Comparison of ENCODE assay signal across 18 cellular contexts in genomic region chr10:47061776-47062175, GRCh38.
DNase-seq lines count a peak whose midpoint lies in the region; ATAC-seq and TF ChIP-seq lines count a peak whose summit lies in the region.
"Had no signal": no experiment of that assay in that cellular context is flagged by ENCODE, and none has a peak within 500 bp of the region (broad histone marks: within the 10 kb centered on the region; RNA-seq: fewer than 3 reads in every experiment).

No MANE protein-coding gene starts in this region.

- H2BK5ac ChIP-seq in IMR-90 (ENCODE audit: low read depth, low read length, poor library complexity, severe bottlenecking), result no peak overlapping the region

- ATAC-seq in IMR-90 (ENCODE audit: low read depth) (no peak), sciatic nerve (no peak), WTC11 (no peak), GM21390 (IDR thresholded peaks at IDR 0.05; ENCODE audit: unreplicated experiment) (no peak)

- no peak overlapping the region for H4K8ac ChIP-seq in IMR-90 (ENCODE audit: low read depth in 2 of 2, low read length in 2 of 2)

- H2AFZ ChIP-seq in IMR-90 (replicated peaks; ENCODE audit: low read length, poor library complexity), result no peak overlapping the region
- H2AFZ ChIP-seq: GM23248 had no signal

- H3K4me1 Mint-ChIP-seq in osteocyte (ENCODE audit: unreplicated experiment) (no peaks in the 10 kb centered on the region), WTC11 (no peaks in the 10 kb centered on the region)
- H3K4me1 Mint-ChIP-seq: CD14-positive monocyte had no signal

- POLR2A ChIA-PET in IMR-90 (lab: Charles Lee; ENCODE audit: unreplicated experiment), result no interaction called here
- POLR2A ChIA-PET in WTC11 (lab: Charles Lee), result no interaction called here

- H3K36me3 ChIP-seq in IMR-90 (ENCODE audit: control insufficient read depth, insufficient read depth, low read length) (no peaks in the 10 kb centered on the region), ascending aorta (no peaks in the 10 kb centered on the region), tibial artery (no peaks in the 10 kb centered on the region), suprapubic skin (no peaks in the 10 kb centered on the region)
- H3K36me3 ChIP-seq: BLaER1, HAP-1 had no signal

- H3K79me1 ChIP-seq in IMR-90 (ENCODE audit: low read depth in 1 of 2, low read length in 2 of 2), result no peaks in the 10 kb centered on the region

- H3K27me3 Mint-ChIP-seq in osteocyte (ENCODE audit: unreplicated experiment), result peaks cover 12% of the 10 kb centered on the region
- H3K27me3 Mint-ChIP-seq in WTC11 (ENCODE audit: low read depth), result peaks cover 4% of the 10 kb centered on the region; the same call in 1 of the 2 replicates

- H2BK120ac ChIP-seq in IMR-90 (ENCODE audit: low read depth, low read length), result no peak overlapping the region

- TF ChIP-seq EP300 in suprapubic skin (IDR thresholded peaks at IDR 0.05), result no peak

- no peak overlapping the region for H4K5ac ChIP-seq in IMR-90 (ENCODE audit: low read depth, low read length)

- BruUV-seq in IMR-90 (replicated peaks; lab: Mats Ljungman, UMichigan), result no TSS peak

- TF ChIP-seq CTCF in IMR-90 (conservative IDR thresholded peaks at IDR 0.05; ENCODE audit: low read depth, low read length) (no peak), ascending aorta (IDR thresholded peaks at IDR 0.05) (no peak), osteocyte (IDR thresholded peaks at IDR 0.05) (no peak), tibial artery (IDR thresholded peaks at IDR 0.05) (no peak), WTC11 (IDR thresholded peaks at IDR 0.05) (no peak), suprapubic skin (IDR thresholded peaks at IDR 0.05) (no peak)

- H3K9ac ChIP-seq in IMR-90 (ENCODE audit: low read depth, low read length), result no peak overlapping the region
- H3K9ac ChIP-seq: BLaER1, GM23248 had no signal

- dilution Hi-C loops in IMR-90 (cut with HindIII; ENCODE audit: low sequenced_read_pairs, unreplicated experiment), result no loop called here

- no peaks in the 10 kb centered on the region for H4K20me1 ChIP-seq in IMR-90 (ENCODE audit: insufficient read depth, low read length)
- H4K20me1 ChIP-seq: BLaER1 had no signal

- H3K9me3 Mint-ChIP-seq in osteocyte (ENCODE audit: unreplicated experiment) (no peaks in the 10 kb centered on the region), WTC11 (no peaks in the 10 kb centered on the region)
- H3K9me3 Mint-ChIP-seq: CD14-positive monocyte; CD4-positive, alpha-beta memory T cell had no signal

- no CpG with 5 or more reads among the region's 3 CpGs for WGBS in IMR-90 (ENCODE audit: extremely low coverage in 2 of 2, insufficient read length in 1 of 2), 2 experiments
- WGBS in suprapubic skin, result 83% methylated on average over 3 of the region's 3 CpGs

- no peak overlapping the region for H2BK15ac ChIP-seq in IMR-90 (ENCODE audit: low read depth, low read length)

- DNase-seq in IMR-90, result no peak
- DNase-seq in ascending aorta (ENCODE audit: low spot score in 2 of 2), result peak in 1 of 2 donors; percentile 54
- peak; percentile 67 for DNase-seq in osteocyte (ENCODE audit: extremely low spot score, unreplicated experiment)
- no peak for DNase-seq in tibial artery
- no peak for DNase-seq in sciatic nerve (ENCODE audit: low spot score)
- DNase-seq in WTC11 (ENCODE audit: low spot score), result no peak
- DNase-seq in suprapubic skin (ENCODE audit: low spot score in 2 of 2), result no peak
- DNase-seq: 8988T; Calu3; CD4-positive, alpha-beta memory T cell; DMS79 treated with DMSO at 0.1 percent for 48 hours; GF-D8; GM23248 had no signal

- TF ChIP-seq POLR2A in IMR-90 (IDR thresholded peaks at IDR 0.05; ENCODE audit: low read depth, low read length), result no peak
- no peak for TF ChIP-seq POLR2A in suprapubic skin (IDR thresholded peaks at IDR 0.05)

- H3K4me3 Mint-ChIP-seq in osteocyte (ENCODE audit: unreplicated experiment) (no peak overlapping the region), WTC11 (no peak overlapping the region)
- H3K4me3 Mint-ChIP-seq: CD14-positive monocyte; CD4-positive, alpha-beta memory T cell had no signal

- H3K4me2 ChIP-seq in IMR-90 (ENCODE audit: low read depth, low read length), result no peak overlapping the region
- H3K4me2 ChIP-seq: BLaER1 had no signal

- no peak overlapping the region for H2AK9ac ChIP-seq in IMR-90 (replicated peaks; ENCODE audit: low read depth, low read length, poor library complexity)

- H3K27me3 ChIP-seq in IMR-90 (ENCODE audit: control insufficient read depth, insufficient read depth, low read length) (peaks cover 15% of the 10 kb centered on the region), ascending aorta (no peaks in the 10 kb centered on the region), tibial artery (no peaks in the 10 kb centered on the region), suprapubic skin (peaks cover 3% of the 10 kb centered on the region)
- H3K27me3 ChIP-seq: BLaER1 had no signal

- no peak overlapping the region for H2BK20ac ChIP-seq in IMR-90 (ENCODE audit: low read depth, low read length)

- no peak overlapping the region for H3K27ac Mint-ChIP-seq in osteocyte (ENCODE audit: unreplicated experiment)
- no peak overlapping the region for H3K27ac Mint-ChIP-seq in WTC11
- H3K27ac Mint-ChIP-seq: CD14-positive monocyte; CD4-positive, alpha-beta memory T cell had no signal

- no peak overlapping the region for H3K14ac ChIP-seq in IMR-90 (replicated peaks; ENCODE audit: low read depth, low read length)

- H3K36me3 Mint-ChIP-seq in osteocyte (ENCODE audit: unreplicated experiment) (no peaks in the 10 kb centered on the region), WTC11 (no peaks in the 10 kb centered on the region)
- H3K36me3 Mint-ChIP-seq: CD14-positive monocyte; CD4-positive, alpha-beta memory T cell had no signal

- no peak overlapping the region for H3K4ac ChIP-seq in IMR-90 (ENCODE audit: low read depth, low read length)

- H3K27ac ChIP-seq in IMR-90 (ENCODE audit: insufficient read depth, low read length), result no peak overlapping the region
- H3K27ac ChIP-seq in ascending aorta, result peak overlapping the region; percentile 49 to 53
- H3K27ac ChIP-seq in tibial artery, result peak overlapping the region; percentile 63
- H3K27ac ChIP-seq in suprapubic skin, result no peak overlapping the region
- H3K27ac ChIP-seq: BLaER1, GM23248, HL-60 had no signal

- in situ Hi-C loops in IMR-90 (cut with MboI; ENCODE audit: low sequenced_read_pairs), result no loop called here

- H3K4me1 ChIP-seq in IMR-90 (ENCODE audit: control insufficient read depth, insufficient read depth, low read length), result peaks cover 8% of the 10 kb centered on the region
- H3K4me1 ChIP-seq in ascending aorta, result peaks cover 0 to 13% of the 10 kb centered on the region in 2 donors
- peaks cover 0 to 33% (median 17%) of the 10 kb centered on the region in 4 donors for H3K4me1 ChIP-seq in tibial artery
- no peaks in the 10 kb centered on the region for H3K4me1 ChIP-seq in suprapubic skin
- H3K4me1 ChIP-seq: BLaER1, HAP-1 had no signal

- H4K91ac ChIP-seq in IMR-90 (ENCODE audit: insufficient read depth, low read depth, low read length), result no peak overlapping the region; the same call in 1 of the 2 replicates

- H3K9me1 ChIP-seq in IMR-90 (ENCODE audit: insufficient read depth, low read length), result no peaks in the 10 kb centered on the region

- no peak overlapping the region for H3K23ac ChIP-seq in IMR-90 (ENCODE audit: low read depth, low read length)

- no peak overlapping the region for H3K4me3 ChIP-seq in IMR-90 (ENCODE audit: insufficient read depth, low read depth, low read length)
- H3K4me3 ChIP-seq in ascending aorta, result no peak overlapping the region
- H3K4me3 ChIP-seq in tibial artery, result no peak overlapping the region
- no peak overlapping the region for H3K4me3 ChIP-seq in suprapubic skin
- H3K4me3 ChIP-seq: BLaER1, GM23248, HAP-1 had no signal

- peak overlapping the region; percentile 28; the same call in 1 of the 2 replicates for H3K18ac ChIP-seq in IMR-90 (ENCODE audit: low read depth, low read length)

- no peaks in the 10 kb centered on the region for H3K9me3 ChIP-seq in IMR-90 (ENCODE audit: control insufficient read depth, insufficient read depth, low read length)
- no peaks in the 10 kb centered on the region for H3K9me3 ChIP-seq in ascending aorta
- H3K9me3 ChIP-seq in tibial artery, result no peaks in the 10 kb centered on the region
- H3K9me3 ChIP-seq in suprapubic skin, result no peaks in the 10 kb centered on the region
- H3K9me3 ChIP-seq: BLaER1, HAP-1 had no signal

- no peak overlapping the region for H3K56ac ChIP-seq in IMR-90 (ENCODE audit: extremely low read depth, insufficient read depth, low read length)

- TF ChIP-seq RAD21 in IMR-90 (IDR thresholded peaks at IDR 0.05; ENCODE audit: low read length), result no peak

- CTCF ChIA-PET in IMR-90 (lab: Yijun Ruan, JAX), result no interaction called here
- CTCF ChIA-PET in WTC11 (lab: Charles Lee), result no interaction called here

- intact Hi-C loops in IMR-90 (cut with micrococcal nuclease) (no loop called here), ascending aorta (cut with DNase I) (no loop called here), tibial artery (cut with DNase I; ENCODE audit: low total_unique reads) (no loop called here), sciatic nerve (cut with DNase I) (no loop called here)

- H2AK5ac ChIP-seq in IMR-90 (ENCODE audit: low read depth, low read length), result no peak overlapping the region

TF ChIP-seq in IMR-90, 13 proteins besides CTCF, POLR2A, EP300 and RAD21 (continues in another document):
- TF ChIP-seq RFX5 (IDR thresholded peaks at IDR 0.05; ENCODE audit: low read depth, low read length), result no peak
- no peak for TF ChIP-seq NFE2L2 (IDR thresholded peaks at IDR 0.05; ENCODE audit: low read depth, low read length)
- TF ChIP-seq SMC3 (IDR thresholded peaks at IDR 0.05; ENCODE audit: low read depth, low read length), result no peak

TF ChIP-seq in WTC11, 78 proteins besides CTCF, POLR2A, EP300 and RAD21:
- TF ChIP-seq NR2C2 (CRISPR knock-in tag; IDR thresholded peaks at IDR 0.05) (no peak), KAT7 (CRISPR knock-in tag; IDR thresholded peaks at IDR 0.05; ENCODE audit: borderline replicate concordance) (no peak), PRRX2 (CRISPR knock-in tag; IDR thresholded peaks at IDR 0.05) (no peak), SOX15 (CRISPR knock-in tag; IDR thresholded peaks at IDR 0.05) (no peak), ZNF232 (CRISPR knock-in tag; IDR thresholded peaks at IDR 0.05) (no peak), ZNF138 (CRISPR knock-in tag; conservative IDR thresholded peaks at IDR 0.05) (no peak), TEAD4 (CRISPR knock-in tag; IDR thresholded peaks at IDR 0.05) (no peak), FOXK1 (CRISPR knock-in tag; IDR thresholded peaks at IDR 0.05) (no peak)

Comparison
In these comparisons a context has a peak if more than half of its experiments do, and no peak if none do; other contexts are left out.
1. H3K27ac ChIP-seq: peak in ascending aorta (2 of 2) and tibial artery (2 of 2); none in IMR-90 (single experiment) and suprapubic skin (single experiment).